Comparison of ENCODE assay signal across 10 cellular contexts in the genomic region with DNA sequence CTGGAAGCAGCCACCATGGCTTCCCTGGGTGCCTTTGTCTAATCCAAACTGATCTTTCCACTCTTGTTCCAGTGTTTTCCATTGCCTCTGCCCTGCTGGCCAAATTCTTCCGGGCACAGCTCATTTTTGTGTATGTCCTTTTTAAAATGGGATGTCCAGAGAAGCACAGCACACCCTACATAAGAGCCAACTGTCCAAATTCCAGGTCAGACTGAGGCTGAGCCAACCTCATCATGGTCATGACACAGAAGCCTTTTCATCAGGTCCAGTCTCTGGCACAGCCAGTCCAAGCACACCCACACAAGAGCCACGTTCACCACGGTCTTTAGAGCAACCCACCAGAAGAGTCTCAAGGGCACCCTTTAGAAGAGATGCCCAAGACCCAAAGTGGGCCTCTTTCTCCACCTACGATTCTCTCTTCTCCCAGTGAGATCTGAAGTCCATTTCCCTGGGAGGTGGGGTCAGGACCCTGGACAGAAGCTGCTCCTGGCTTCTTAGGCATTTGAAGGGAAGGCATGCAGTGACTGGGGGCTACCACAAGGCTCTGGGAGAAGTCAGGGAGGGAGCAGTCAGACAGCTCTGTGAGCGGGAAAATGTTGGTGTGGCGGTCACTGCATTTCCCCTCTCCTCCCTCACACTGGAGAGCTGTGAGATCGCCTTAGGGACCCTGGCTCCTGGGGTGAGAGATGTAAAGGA. TPM values are rescaled to one million over a fixed set of nuclear protein-coding genes. Genes with fewer than 3 reads are reported as not detected.
DNase-seq lines count a peak whose midpoint lies in the region; ATAC-seq, FAIRE-seq and TF ChIP-seq lines count a peak whose summit lies in the region.
"Had no signal": no experiment of that assay in that cellular context is flagged by ENCODE, and none has a peak within 500 bp of the region (broad histone marks: within the 10 kb centered on the region; RNA-seq: fewer than 3 reads in every experiment).

No MANE protein-coding gene starts in this region.

- H2BK15ac ChIP-seq in H1 (ENCODE audit: low read length): no peak overlapping the region

- WGBS in GM23248 (ENCODE audit: low coverage in 1 of 2, low lambda C conversion rate in 2 of 2, missing lambda C conversion rate in 2 of 2), 2 experiments: 44 to 58% methylated on average over 7 of the region's 7 CpGs
- WGBS in H1 (ENCODE audit: extremely low coverage in 1 of 2, insufficient coverage in 1 of 2, insufficient read length in 1 of 2, insufficient replicate concordance in 2 of 2, low coverage in 1 of 2, low lambda C conversion rate in 2 of 2, missing lambda C conversion rate in 1 of 2), 2 experiments: 59% methylated on average over 7 of the region's 7 CpGs; no CpG with 5 or more reads in 1 of the 2 experiments

- H3F3A ChIP-seq in GM23248 (ENCODE audit: insufficient read depth): no peaks in the 10 kb centered on the region

- no peak overlapping the region for H3K4ac ChIP-seq in H1 (replicated peaks; ENCODE audit: insufficient read length, low read depth, low read length)

- H3K79me2 ChIP-seq in GM23248 (ENCODE audit: insufficient read depth): no peaks in the 10 kb centered on the region
- no peaks in the 10 kb centered on the region for H3K79me2 ChIP-seq in H1 (ENCODE audit: control insufficient read depth in 1 of 2, insufficient read depth in 2 of 2, low read length in 2 of 2)

- H3K23ac ChIP-seq in H1 (ENCODE audit: insufficient read length): no peak overlapping the region

- no peak for TF ChIP-seq EP300 in H1 (IDR thresholded peaks at IDR 0.05; ENCODE audit: borderline replicate concordance in 1 of 2, low read depth in 2 of 2, low read length in 2 of 2)

- FAIRE-seq in H1 (lab: Jason Lieb, UNC): peak; percentile 84

- H4K8ac ChIP-seq in H1 (ENCODE audit: extremely low read depth, insufficient read depth, low read length): no peak overlapping the region

- H3K36me3 Mint-ChIP-seq in neural crest cell (ENCODE audit: low read depth): no peaks in the 10 kb centered on the region
- H3K36me3 Mint-ChIP-seq: stimulated activated effector memory CD8-positive, alpha-beta T cell treated with anti-CD3 and anti-CD28 coated beads, Interleukin-12 subunit alpha, Interleukin-12 subunit beta, amount 100 ng/mL, for 72 hours had no signal

- H3K36me3 ChIP-seq in GM23248 (ENCODE audit: low read depth) (no peaks in the 10 kb centered on the region), H1 (ENCODE audit: control insufficient read depth in 2 of 4, insufficient read depth in 4 of 4, low read length in 3 of 4) (no peaks in the 10 kb centered on the region)

- no peak overlapping the region; the same call in 1 of the 2 replicates for H3K18ac ChIP-seq in H1 (ENCODE audit: extremely low read depth, low read length)

- H3K9ac ChIP-seq in GM23248: no peak overlapping the region
- H3K9ac ChIP-seq in H1 (replicated peaks in 1 of 4; ENCODE audit: extremely low read depth in 1 of 4, low read depth in 3 of 4, low read length in 3 of 4): no peak overlapping the region

- H2AK5ac ChIP-seq in H1 (ENCODE audit: low read depth, low read length): no peak overlapping the region

- no peaks in the 10 kb centered on the region for H3K23me2 ChIP-seq in H1 (ENCODE audit: low read depth, low read length)

- H4K5ac ChIP-seq in H1 (ENCODE audit: insufficient read length, low read depth, low read length): no peak overlapping the region

- no peak overlapping the region for H2BK20ac ChIP-seq in H1 (ENCODE audit: low read length)

- peak; percentile 36 to 50; a peak in 3 of 4 replicates for TF ChIP-seq RAD21 in H1 (IDR thresholded peaks at IDR 0.05 in 1 of 2, conservative IDR thresholded peaks at IDR 0.05 in 1 of 2; ENCODE audit: low read depth in 2 of 2, low read length in 2 of 2)

- no peaks in the 10 kb centered on the region for H4K20me1 ChIP-seq in GM23248 (ENCODE audit: insufficient read depth)
- H4K20me1 ChIP-seq in H1 (replicated peaks in 1 of 2; ENCODE audit: control insufficient read depth in 1 of 2, insufficient read depth in 2 of 2, low read length in 2 of 2): peaks cover 0 to 19% of the 10 kb centered on the region in 2 experiments

- TF ChIP-seq POLR2A in H1 (IDR thresholded peaks at IDR 0.05; ENCODE audit: control extremely low read depth in 1 of 2, low read depth in 2 of 2, low read length in 2 of 2): no peak

- H3K4me1 Mint-ChIP-seq in neural crest cell: no peaks in the 10 kb centered on the region
- H3K4me1 Mint-ChIP-seq: stimulated activated effector memory CD8-positive, alpha-beta T cell treated with anti-CD3 and anti-CD28 coated beads, Interleukin-12 subunit alpha, Interleukin-12 subunit beta, amount 100 ng/mL, for 72 hours had no signal

- 0 out of 2 replicates have a peak, but pooled peaks cover 2% of the 10 kb centered on the region for H3K79me1 ChIP-seq in H1 (ENCODE audit: low read depth, low read length)

- H3K27me3 Mint-ChIP-seq in neural crest cell (ENCODE audit: low read depth): peaks cover 76% of the 10 kb centered on the region

- POLR2A ChIA-PET in H1 (lab: Charles Lee; ENCODE audit: partially characterized antibody): interaction anchor here (0.9 to 1.1 kb wide), 2 partner anchors 8 to 19 kb away, joined by 3 read pairs; no protein-coding TSS in a partner anchor

- H3K9me2 ChIP-seq in GM23248 (ENCODE audit: insufficient read depth): no peaks in the 10 kb centered on the region

- peak; percentile 60 to 73 (median 64) for TF ChIP-seq CTCF in H1 (IDR thresholded peaks at IDR 0.05; ENCODE audit: control extremely low read depth in 1 of 3, insufficient read depth in 1 of 3, low read depth in 1 of 3, low read length in 3 of 3)
- TF ChIP-seq CTCF in neural crest cell (conservative IDR thresholded peaks at IDR 0.05): peak; percentile 42

- H3K27ac ChIP-seq in GM23248 (no peak overlapping the region), H1 (ENCODE audit: low read depth, low read length) (no peak overlapping the region)

- H3K9me3 ChIP-seq in GM23248 (ENCODE audit: low read depth) (no peaks in the 10 kb centered on the region), H1 (ENCODE audit: insufficient read depth in 2 of 2, low read depth in 1 of 2, low read length in 1 of 2) (no peaks in the 10 kb centered on the region)

- H3K4me2 ChIP-seq in GM23248 (ENCODE audit: unreplicated experiment) (no peak overlapping the region), H1 (ENCODE audit: insufficient read depth in 1 of 2, low read depth in 2 of 2, low read length in 2 of 2) (peak overlapping the region in 1 of 2 experiments; percentile 23; a peak in 1 of 4 replicates)

- DNase-seq in GM23248 (peak; percentile 47), NCI-H226 (peak; percentile 22), H1 (ENCODE audit: low read depth in 1 of 2, low spot score in 2 of 2) (peak; percentile 39 to 86), neural crest cell (ENCODE audit: low read depth, low spot score) (peak; percentile 29), NCI-H82 (lab: John Stamatoyannopoulos, UW) (no peak)
- DNase-seq: aorta had no signal

- no peaks in the 10 kb centered on the region for H3K9me3 Mint-ChIP-seq in neural crest cell
- H3K9me3 Mint-ChIP-seq: stimulated activated effector memory CD8-positive, alpha-beta T cell treated with anti-CD3 and anti-CD28 coated beads, Interleukin-12 subunit alpha, Interleukin-12 subunit beta, amount 100 ng/mL, for 72 hours had no signal

- no peak overlapping the region for H3K4me3 Mint-ChIP-seq in neural crest cell
- H3K4me3 Mint-ChIP-seq: stimulated activated effector memory CD8-positive, alpha-beta T cell treated with anti-CD3 and anti-CD28 coated beads, Interleukin-12 subunit alpha, Interleukin-12 subunit beta, amount 100 ng/mL, for 72 hours had no signal

- no peak overlapping the region for H2BK120ac ChIP-seq in H1 (replicated peaks; ENCODE audit: low read depth, low read length)

- H3K27ac Mint-ChIP-seq in neural crest cell (ENCODE audit: unreplicated experiment): no peak overlapping the region
- H3K27ac Mint-ChIP-seq: stimulated activated effector memory CD8-positive, alpha-beta T cell treated with anti-CD3 and anti-CD28 coated beads, Interleukin-12 subunit alpha, Interleukin-12 subunit beta, amount 100 ng/mL, for 72 hours had no signal

- H4K91ac ChIP-seq in H1 (replicated peaks; ENCODE audit: insufficient read length, low read length): no peak overlapping the region

- peaks cover 47% of the 10 kb centered on the region for H3K27me3 ChIP-seq in GM23248 (replicated peaks; ENCODE audit: insufficient read depth)
- H3K27me3 ChIP-seq in H1 (replicated peaks in 1 of 4; ENCODE audit: control insufficient read depth in 3 of 4, extremely low read depth in 1 of 4, insufficient read depth in 3 of 4, low read length in 3 of 4): no peaks in the 10 kb centered on the region; a peak in 1 of 7 replicates

- ATAC-seq in HG02763 (IDR thresholded peaks at IDR 0.05; ENCODE audit: unreplicated experiment): no peak
- ATAC-seq in GM19023 (IDR thresholded peaks at IDR 0.05; ENCODE audit: unreplicated experiment): no peak
- ATAC-seq in GM19328 (IDR thresholded peaks at IDR 0.05; ENCODE audit: unreplicated experiment): no peak
- ATAC-seq: stimulated activated effector memory CD8-positive, alpha-beta T cell treated with anti-CD3 and anti-CD28 coated beads, Interleukin-12 subunit alpha, Interleukin-12 subunit beta, amount 100 ng/mL, for 72 hours had no signal

- in situ Hi-C loops in GM23248 (cut with MboI): no loop called here

- H3K14ac ChIP-seq in H1 (ENCODE audit: insufficient read length): no peak overlapping the region

- CTCF ChIA-PET in H1 (lab: Charles Lee; ENCODE audit: partially characterized antibody): interaction anchor here (0.6 to 8.3 kb wide), 39 partner anchors 9 to 461 kb away, joined by 3 to 146 read pairs (median 5); partner anchors contain the start of gene SYT2

- H2BK12ac ChIP-seq in H1 (ENCODE audit: low read depth, low read length): no peak overlapping the region

- H3K4me3 ChIP-seq in GM23248 (no peak overlapping the region), H1 (ENCODE audit: extremely low read depth in 1 of 4, insufficient read depth in 2 of 4, low read depth in 3 of 4, low read length in 4 of 4) (no peak overlapping the region)

- no peak overlapping the region for H3K56ac ChIP-seq in H1 (replicated peaks; ENCODE audit: insufficient read length, low read depth, low read length)

- no peaks in the 10 kb centered on the region for H3K4me1 ChIP-seq in GM23248 (ENCODE audit: insufficient read depth)
- peaks cover 0 to 3% (median 2%) of the 10 kb centered on the region in 4 experiments; a peak in 3 of 7 replicates for H3K4me1 ChIP-seq in H1 (replicated peaks in 1 of 4; ENCODE audit: control insufficient read depth in 3 of 4, insufficient read depth in 4 of 4, low read length in 3 of 4)

- no peak overlapping the region for H2BK5ac ChIP-seq in H1 (ENCODE audit: low read depth, low read length)

- H2AFZ ChIP-seq in GM23248: no peak overlapping the region
- no peak overlapping the region for H2AFZ ChIP-seq in H1 (ENCODE audit: low read length)

RNA-seq across cellular contexts. Expression of gene SYT2, which starts 53.2 kb away (rescaled TPM):
- total RNA-seq in GM23248 (2014; rRNA removed; shearing (Covaris generic)): not detected in 2 replicates
- 0.03 and 0.05 TPM in 2 replicates for polyA plus RNA-seq in GM23248 (2016; fragmentation: Nextera tagmentation; extraction: Ambion mirVana)
- total RNA-seq in H1 (2021; fragmentation: NEBNext Ultra II Directional; extraction: Animal tissue kit (Norgen Biotek cat#: 25700)): 10.7 and 11.0 TPM in 2 replicates
- 2.8 and 3.3 TPM in 2 replicates for polyA plus RNA-seq in H1 (2011; rRNA removed)
- polyA plus RNA-seq in H1 (2011; cell fraction: cytosol; rRNA removed): 3.9 TPM
- polyA plus RNA-seq in H1 (2011; cell fraction: nucleus; rRNA removed): 3.1 TPM
- 4.8 to 6.1 TPM (median 5.3 TPM) in 4 replicates for polyA plus RNA-seq in H1 (2012, experiment 1 of 2)
- polyA plus RNA-seq in H1 (2012, experiment 2 of 2): 2.1 TPM
- 9.3 TPM for polyA plus RNA-seq in H1 (2013, experiment 1 of 2)
- 12.5 TPM for polyA plus RNA-seq in H1 (2013, experiment 2 of 2)
- 6.0 and 7.4 TPM in 2 replicates for polyA minus RNA-seq in H1 (2011; rRNA and poly(A)+ RNA removed)
- 2.9 TPM for polyA minus RNA-seq in H1 (2011; cell fraction: cytosol; rRNA and poly(A)+ RNA removed)
- 4.0 TPM for polyA minus RNA-seq in H1 (2011; cell fraction: nucleus; rRNA and poly(A)+ RNA removed)
- total RNA-seq in neural crest cell: 2.3 and 2.6 TPM in 2 replicates
